8 cellular contexts compared by ENCODE assay signal in genomic region chr19:13036366-13036976, GRCh38. TPM values are rescaled to one million over a fixed set of nuclear protein-coding genes. Genes with fewer than 3 reads are reported as not detected.
DNase-seq lines count a peak whose midpoint lies in the region; ATAC-seq and TF ChIP-seq lines count a peak whose summit lies in the region.

No MANE protein-coding gene starts in this region.

- TF ChIP-seq CTCF in body of pancreas (IDR thresholded peaks at IDR 0.05) (peak in 3 of 7 experiments; percentile 14 to 44 (median 28)), mucosa of descending colon (IDR thresholded peaks at IDR 0.05) (no peak)

- H3K9me3 ChIP-seq in BLaER1 treated with 17β-estradiol and CSF1 and Interleukin-3, amounts not matched to agents 10 nM and 100 nM (replicated peaks in 1 of 11) = no peaks in the 10 kb centered on the region
- H3K9me3 ChIP-seq in body of pancreas (no peaks in the 10 kb centered on the region), mucosa of descending colon (no peaks in the 10 kb centered on the region)

- H3K36me3 ChIP-seq in BLaER1 treated with 17β-estradiol and CSF1 and Interleukin-3, amounts not matched to agents 10 nM and 100 nM = peaks cover 0 to 15% (median 0%) of the 10 kb centered on the region in 11 experiments; a peak in 4 of 22 replicates
- no peaks in the 10 kb centered on the region for H3K36me3 ChIP-seq in body of pancreas (replicated peaks in 1 of 2; ENCODE audit: insufficient read depth in 1 of 2, low read depth in 2 of 2)
- no peaks in the 10 kb centered on the region for H3K36me3 ChIP-seq in mucosa of descending colon (ENCODE audit: low read depth)

- H3K4me1 ChIP-seq in BLaER1 treated with 17β-estradiol and CSF1 and Interleukin-3, amounts not matched to agents 10 nM and 100 nM = peaks cover 26 to 94% (median 62%) of the 10 kb centered on the region in 10 experiments
- H3K4me1 ChIP-seq in body of pancreas (peaks cover 79% of the 10 kb centered on the region), mucosa of descending colon (ENCODE audit: low read depth) (peaks cover 56% of the 10 kb centered on the region)

- H3K27me3 ChIP-seq in BLaER1 treated with 17β-estradiol and CSF1 and Interleukin-3, amounts not matched to agents 10 nM and 100 nM = no peaks in the 10 kb centered on the region
- H3K27me3 ChIP-seq in body of pancreas = no peaks in the 10 kb centered on the region

- intact Hi-C loops in body of pancreas (cut with DNase I) = no loop called here
- intact Hi-C loops in mucosa of descending colon (cut with DNase I, micrococcal nuclease) = no loop called here

- peak; percentile 98 for DNase-seq in NCI-H146 (lab: John Stamatoyannopoulos, UW)
- peak in 3 of 4 donors; percentile 63 to 66 (median 65) for DNase-seq in body of pancreas
- peak; percentile 77 to 81 (median 81) for DNase-seq in mucosa of descending colon
- DNase-seq in cerebellum (ENCODE audit: low spot score) = no peak

- TF ChIP-seq POLR2A in body of pancreas (IDR thresholded peaks at IDR 0.05) = no peak

- H4K20me1 ChIP-seq in BLaER1 treated with 17β-estradiol and CSF1 and Interleukin-3, amounts not matched to agents 10 nM and 100 nM = peaks cover 0 to 99% (median 51%) of the 10 kb centered on the region in 11 experiments; a peak in 14 of 22 replicates

- peak overlapping the region; percentile 62 to 89 (median 71) for H3K4me2 ChIP-seq in BLaER1 treated with 17β-estradiol and CSF1 and Interleukin-3, amounts not matched to agents 10 nM and 100 nM

- H3K27ac ChIP-seq in BLaER1 treated with 17β-estradiol and CSF1 and Interleukin-3, amounts not matched to agents 10 nM and 100 nM = peak overlapping the region in 6 of 11 experiments; percentile 1 to 60 (median 21); a peak in 7 of 22 replicates
- peak overlapping the region in 3 of 4 donors; percentile 46 to 63 (median 48) for H3K27ac ChIP-seq in body of pancreas

- ATAC-seq in body of pancreas (peak; percentile 40), mucosa of descending colon (peak; percentile 78), HG02852 (IDR thresholded peaks at IDR 0.05; ENCODE audit: unreplicated experiment) (no peak), HG03442 (IDR thresholded peaks at IDR 0.05; ENCODE audit: unreplicated experiment) (no peak), HG02884 (IDR thresholded peaks at IDR 0.05; ENCODE audit: unreplicated experiment) (no peak)

- peak overlapping the region in 2 of 11 experiments; percentile 16 to 42; a peak in 3 of 22 replicates for H3K9ac ChIP-seq in BLaER1 treated with 17β-estradiol and CSF1 and Interleukin-3, amounts not matched to agents 10 nM and 100 nM

- H3K4me3 ChIP-seq in BLaER1 treated with 17β-estradiol and CSF1 and Interleukin-3, amounts not matched to agents 10 nM and 100 nM = no peak overlapping the region
- H3K4me3 ChIP-seq in body of pancreas = no peak overlapping the region
- H3K4me3 ChIP-seq in mucosa of descending colon = no peak overlapping the region

- 49 to 63% methylated on average over 17 to 18 of the region's 18 CpGs for WGBS in body of pancreas, 2 donors

RNA-seq across cellular contexts. Expression of gene NFIX, which starts 41.2 kb away (rescaled TPM):
- total RNA-seq in body of pancreas (10 to 100 TPM; 16.9 to 26.7 TPM), mucosa of descending colon (100 to 1,000 TPM in 1 of 3 donors, 10 to 100 TPM in 2; 59.4 to 238 (median 64.6) TPM), cerebellum (62.8 TPM)

Comparison
In these comparisons a context has a peak if more than half of its experiments do, and no peak if none do; other contexts are left out.
1. ATAC-seq: peak in body of pancreas (single experiment) and mucosa of descending colon (single experiment); none in HG02852 (single experiment), HG03442 (single experiment) and HG02884 (single experiment).